ENCODE assay signal across 10 cellular contexts in the genomic region with DNA sequence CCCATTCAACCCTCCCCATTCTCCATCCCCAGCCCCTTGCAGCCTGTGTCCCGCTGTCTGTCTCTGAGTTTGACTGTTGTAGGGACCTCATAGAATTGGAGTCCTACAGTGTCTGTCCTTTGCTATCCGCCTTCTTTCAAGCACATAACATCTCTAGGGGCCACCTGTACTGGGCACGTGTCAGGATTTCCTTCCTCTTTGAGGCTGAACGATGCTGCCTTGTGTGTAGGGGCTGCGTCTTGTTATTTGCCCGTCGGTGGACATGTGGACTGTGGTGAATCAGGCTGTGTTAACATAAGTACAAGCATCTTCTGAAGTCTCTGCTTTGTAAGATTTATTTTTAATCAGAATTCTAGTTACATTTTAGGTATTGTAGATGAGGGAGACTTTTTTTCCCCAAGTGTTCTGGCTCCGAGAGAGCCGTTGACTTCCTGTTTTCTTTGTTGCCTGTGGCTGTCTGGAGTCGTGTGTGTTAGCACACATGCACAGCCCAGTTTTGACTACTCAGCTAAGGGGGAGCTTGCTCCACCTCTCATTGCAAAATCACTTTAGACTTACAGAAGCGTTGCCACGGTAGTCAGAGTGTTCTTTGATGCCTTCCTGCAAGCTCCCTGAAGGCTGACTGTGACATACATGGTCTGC. TPM values are rescaled to one million over a fixed set of nuclear protein-coding genes. Genes with fewer than 3 reads are reported as not detected.
DNase-seq lines count a peak whose midpoint lies in the region; ATAC-seq and TF ChIP-seq lines count a peak whose summit lies in the region.
"Had no signal": no experiment of that assay in that cellular context is flagged by ENCODE, and none has a peak within 500 bp of the region (broad histone marks: within the 10 kb centered on the region; RNA-seq: fewer than 3 reads in every experiment).

No MANE protein-coding gene starts in this region.

- H3K27ac Mint-ChIP-seq in activated CD8-positive, alpha-beta T cell treated with anti-CD3 and anti-CD28 coated beads, Interleukin-2, amount 10 ng/mL, durations not matched to agents 7 days and 5 days = peak overlapping the region; percentile 82
- peak overlapping the region; percentile 22 to 93 for H3K27ac Mint-ChIP-seq in stimulated activated naive CD8-positive, alpha-beta T cell treated with anti-CD3 and anti-CD28 coated beads, Interleukin-15, amount 100 ng/mL, for 72 hours

- 54 to 61% (median 59%) methylated on average over 12 of the region's 12 CpGs for WGBS in heart left ventricle, 4 donors

- H3K9me3 Mint-ChIP-seq in activated CD8-positive, alpha-beta T cell treated with anti-CD3 and anti-CD28 coated beads, Interleukin-2, amount 10 ng/mL, durations not matched to agents 7 days and 5 days (ENCODE audit: insufficient read depth) = no peaks in the 10 kb centered on the region
- H3K9me3 Mint-ChIP-seq in stimulated activated naive CD8-positive, alpha-beta T cell treated with anti-CD3 and anti-CD28 coated beads, Interleukin-15, amount 100 ng/mL, for 72 hours = no peaks in the 10 kb centered on the region

- H3K4me3 Mint-ChIP-seq in activated CD8-positive, alpha-beta T cell treated with anti-CD3 and anti-CD28 coated beads, Interleukin-2, amount 10 ng/mL, durations not matched to agents 7 days and 5 days = no peak overlapping the region
- peak overlapping the region in 1 of 2 donors; percentile 52 for H3K4me3 Mint-ChIP-seq in stimulated activated naive CD8-positive, alpha-beta T cell treated with anti-CD3 and anti-CD28 coated beads, Interleukin-15, amount 100 ng/mL, for 72 hours

- H3K27me3 ChIP-seq in heart left ventricle = no peaks in the 10 kb centered on the region
- H3K27me3 ChIP-seq: thyroid gland had no signal

- H3K36me3 ChIP-seq in heart left ventricle = peaks cover 2 to 91% (median 83%) of the 10 kb centered on the region in 9 donors

- peak; percentile 29 for DNase-seq in activated CD8-positive, alpha-beta memory T cell treated with anti-CD3 and anti-CD28 coated beads, Interleukin-2, amount 50 U/mL, for 1 hour (ENCODE audit: extremely low read depth)
- DNase-seq in activated CD8-positive, alpha-beta memory T cell treated with anti-CD3 and anti-CD28 coated beads, Interleukin-2, amount 50 U/mL, for 48 hours = no peak
- peak; percentile 63 for DNase-seq in activated CD8-positive, alpha-beta T cell treated with anti-CD3 and anti-CD28 coated beads, Interleukin-2, amount 10 ng/mL, durations not matched to agents 7 days and 5 days
- DNase-seq in heart left ventricle (no peak), dedifferentiated amniotic fluid mesenchymal stem cell (ENCODE audit: extremely low spot score) (no peak), RKO (ENCODE audit: low spot score) (no peak)
- DNase-seq in stimulated activated naive CD8-positive, alpha-beta T cell treated with anti-CD3 and anti-CD28 coated beads, Interleukin-15, amount 100 ng/mL, for 72 hours = no peak
- DNase-seq: MM.1S, thyroid gland had no signal

- peaks cover 0 to 22% (median 9%) of the 10 kb centered on the region in 12 donors for H3K4me1 ChIP-seq in heart left ventricle
- H3K4me1 ChIP-seq: thyroid gland had no signal

- peak; percentile 87 for ATAC-seq in activated CD8-positive, alpha-beta T cell treated with anti-CD3 and anti-CD28 coated beads, Interleukin-2, amount 10 ng/mL, durations not matched to agents 7 days and 5 days
- ATAC-seq in heart left ventricle (peak; percentile 43 to 78 (median 60)), HG02763 (IDR thresholded peaks at IDR 0.05; ENCODE audit: unreplicated experiment) (no peak)
- ATAC-seq in stimulated activated naive CD8-positive, alpha-beta T cell treated with anti-CD3 and anti-CD28 coated beads, Interleukin-15, amount 100 ng/mL, for 72 hours = peak; percentile 78

- no peaks in the 10 kb centered on the region for H3K9me3 ChIP-seq in heart left ventricle
- H3K9me3 ChIP-seq: thyroid gland had no signal

- POLR2A ChIA-PET in activated CD8-positive, alpha-beta T cell treated with anti-CD3 and anti-CD28 coated beads, Interleukin-2, amount 10 ng/mL, durations not matched to agents 7 days and 5 days (lab: Charles Lee) = interaction anchor here (1.0 kb wide), 1 partner anchor 15 kb away, joined by 7 read pairs; no protein-coding TSS in a partner anchor

- CTCF ChIA-PET in activated CD8-positive, alpha-beta T cell treated with anti-CD3 and anti-CD28 coated beads, Interleukin-2, amount 10 ng/mL, durations not matched to agents 7 days and 5 days (lab: Charles Lee) = interaction anchor here (0.9 to 1.5 kb wide), 2 partner anchors 15 to 23 kb away, joined by 4 to 8 read pairs; no protein-coding TSS in a partner anchor

- H3K27me3 Mint-ChIP-seq in activated CD8-positive, alpha-beta T cell treated with anti-CD3 and anti-CD28 coated beads, Interleukin-2, amount 10 ng/mL, durations not matched to agents 7 days and 5 days (ENCODE audit: low read depth) = no peaks in the 10 kb centered on the region
- H3K27me3 Mint-ChIP-seq in stimulated activated naive CD8-positive, alpha-beta T cell treated with anti-CD3 and anti-CD28 coated beads, Interleukin-15, amount 100 ng/mL, for 72 hours = no peaks in the 10 kb centered on the region

- H3K27ac ChIP-seq in heart left ventricle = peak overlapping the region in 6 of 12 donors; percentile 18 to 78 (median 29)
- H3K27ac ChIP-seq: thyroid gland had no signal

- TF ChIP-seq POLR2A in heart left ventricle (IDR thresholded peaks at IDR 0.05) = no peak

- intact Hi-C loops in heart left ventricle (cut with DNase I) = no loop called here

- H3K4me1 Mint-ChIP-seq in activated CD8-positive, alpha-beta T cell treated with anti-CD3 and anti-CD28 coated beads, Interleukin-2, amount 10 ng/mL, durations not matched to agents 7 days and 5 days (ENCODE audit: low read depth) = peaks cover 22% of the 10 kb centered on the region
- peaks cover 24% of the 10 kb centered on the region for H3K4me1 Mint-ChIP-seq in stimulated activated naive CD8-positive, alpha-beta T cell treated with anti-CD3 and anti-CD28 coated beads, Interleukin-15, amount 100 ng/mL, for 72 hours

- H3K36me3 Mint-ChIP-seq in activated CD8-positive, alpha-beta T cell treated with anti-CD3 and anti-CD28 coated beads, Interleukin-2, amount 10 ng/mL, durations not matched to agents 7 days and 5 days (ENCODE audit: low read depth) = peaks cover 43% of the 10 kb centered on the region

- no peak for TF ChIP-seq CTCF in heart left ventricle (IDR thresholded peaks at IDR 0.05)

- H3K4me3 ChIP-seq in heart left ventricle = no peak overlapping the region
- H3K4me3 ChIP-seq: thyroid gland had no signal

RNA-seq across cellular contexts. Expression of a gene that starts 26.1 kb away (rescaled TPM):
- 10 to 100 TPM; 94.7 to 98.4 TPM for total RNA-seq in activated CD8-positive, alpha-beta T cell treated with anti-CD3 and anti-CD28 coated beads, Interleukin-2, amount 10 ng/mL, durations not matched to agents 7 days and 5 days
- total RNA-seq in heart left ventricle = 100 to 1,000 TPM in 4 of 9 donors, 10 to 100 TPM in 5; 84.0 to 168 (median 95.9) TPM
- polyA plus RNA-seq in heart left ventricle = 100 to 1,000 TPM in 1 of 2 donors, 10 to 100 TPM in 1; 92.4 to 101 TPM

RNA-seq across cellular contexts. Expression of a gene that starts 26.2 kb away (rescaled TPM):
- total RNA-seq in activated CD8-positive, alpha-beta T cell treated with anti-CD3 and anti-CD28 coated beads, Interleukin-2, amount 10 ng/mL, durations not matched to agents 7 days and 5 days = 1,000 to 10,000 TPM; 1,842 to 1,844 TPM
- total RNA-seq in heart left ventricle = 1,000 to 10,000 TPM in 6 of 9 donors, 100 to 1,000 TPM in 3; 701 to 3,315 (median 1,152) TPM
- 1,000 to 10,000 TPM; 2,775 to 5,500 TPM for polyA plus RNA-seq in heart left ventricle

RNA-seq across cellular contexts. Expression of a gene that starts 41.3 kb away (rescaled TPM):
- total RNA-seq in activated CD8-positive, alpha-beta T cell treated with anti-CD3 and anti-CD28 coated beads, Interleukin-2, amount 10 ng/mL, durations not matched to agents 7 days and 5 days = 1 to 10 TPM; 1.1 to 1.8 TPM
- total RNA-seq in heart left ventricle = under 1 TPM in 1 of 9 donors, not detected in 8; 0.20 TPM
- polyA plus RNA-seq in heart left ventricle = under 1 TPM in 1 of 2 donors, not detected in 1; 0.50 TPM

RNA-seq across cellular contexts. Expression of a gene that starts 43.9 kb away (rescaled TPM):
- 100 to 1,000 TPM; 157 to 175 TPM for total RNA-seq in activated CD8-positive, alpha-beta T cell treated with anti-CD3 and anti-CD28 coated beads, Interleukin-2, amount 10 ng/mL, durations not matched to agents 7 days and 5 days
- 100 to 1,000 TPM in 1 of 9 donors, 10 to 100 TPM in 8; 53.6 to 123 (median 67.7) TPM for total RNA-seq in heart left ventricle
- 10 to 100 TPM; 53.9 to 80.8 TPM for polyA plus RNA-seq in heart left ventricle

Comparison
In these comparisons a context has a peak if more than half of its experiments do, and no peak if none do; other contexts are left out.
1. DNase-seq: peak in activated CD8-positive, alpha-beta memory T cell treated with anti-CD3 and anti-CD28 coated beads, Interleukin-2, amount 50 U/mL, for 1 hour (single experiment) and activated CD8-positive, alpha-beta T cell treated with anti-CD3 and anti-CD28 coated beads, Interleukin-2, amount 10 ng/mL, durations not matched to agents 7 days and 5 days (single experiment); none in activated CD8-positive, alpha-beta memory T cell treated with anti-CD3 and anti-CD28 coated beads, Interleukin-2, amount 50 U/mL, for 48 hours (single experiment), heart left ventricle (0 of 5), stimulated activated naive CD8-positive, alpha-beta T cell treated with anti-CD3 and anti-CD28 coated beads, Interleukin-15, amount 100 ng/mL, for 72 hours (0 of 2), dedifferentiated amniotic fluid mesenchymal stem cell (single experiment) and RKO (single experiment).